25 cellular contexts compared by ENCODE assay signal in genomic region chr5:76489877-76490688, GRCh38.
A peak's percentile ranks its signal among the peaks of the same experiment; 100 is the strongest.
DNase-seq lines count a peak whose midpoint lies in the region; ATAC-seq and TF ChIP-seq lines count a peak whose summit lies in the region.
"Had no signal": no experiment of that assay in that cellular context is flagged by ENCODE, and none has a peak within 500 bp of the region (broad histone marks: within the 10 kb centered on the region; RNA-seq: fewer than 3 reads in every experiment).

No MANE protein-coding gene starts in this region.

- H3K4me1 Mint-ChIP-seq in Caco-2 (ENCODE audit: low read depth, unreplicated experiment) (peaks cover 41% of the 10 kb centered on the region), endodermal cell (peaks cover 38% of the 10 kb centered on the region), natural killer cell (peaks cover 71 to 76% of the 10 kb centered on the region in 2 donors)

- H3K36me3 Mint-ChIP-seq in Caco-2 (ENCODE audit: insufficient read depth, unreplicated experiment) (peaks cover 11% of the 10 kb centered on the region), endodermal cell (ENCODE audit: low read depth) (no peaks in the 10 kb centered on the region), natural killer cell (no peaks in the 10 kb centered on the region)

- TF ChIP-seq CTCF in Caco-2 (IDR thresholded peaks at IDR 0.05; ENCODE audit: insufficient read depth in 1 of 2, low read depth in 1 of 2, low read length in 1 of 2, severe bottlenecking in 1 of 2, unreplicated experiment in 1 of 2): no peak
- TF ChIP-seq CTCF in endodermal cell (conservative IDR thresholded peaks at IDR 0.05): no peak
- TF ChIP-seq CTCF in natural killer cell (IDR thresholded peaks at IDR 0.05): no peak

- no peaks in the 10 kb centered on the region; the same call in 1 of the 2 replicates for H3K9me3 ChIP-seq in Caco-2
- no peaks in the 10 kb centered on the region for H3K9me3 ChIP-seq in NT2/D1 (ENCODE audit: insufficient read depth, low read length)
- no peaks in the 10 kb centered on the region for H3K9me3 ChIP-seq in endodermal cell (ENCODE audit: control insufficient read depth, low read length)
- H3K9me3 ChIP-seq: BLaER1, heart right ventricle, lower lobe of right lung had no signal

- H3K4me3 Mint-ChIP-seq in Caco-2 (ENCODE audit: unreplicated experiment) (no peak overlapping the region), endodermal cell (no peak overlapping the region), natural killer cell (no peak overlapping the region)

- CTCF ChIA-PET in Caco-2 (lab: Charles Lee): no interaction called here

- H3K27ac ChIP-seq in endodermal cell (ENCODE audit: low read depth, low read length): peak overlapping the region; percentile 58
- H3K27ac ChIP-seq: BLaER1, brain microvascular endothelial cell, heart right ventricle, lower lobe of right lung had no signal

- H3K9me3 Mint-ChIP-seq in Caco-2 (ENCODE audit: unreplicated experiment) (no peaks in the 10 kb centered on the region), endodermal cell (no peaks in the 10 kb centered on the region), natural killer cell (no peaks in the 10 kb centered on the region)
- H3K9me3 Mint-ChIP-seq: activated T-helper 2 cell treated with anti-CD3 and anti-CD28 coated beads, Interferon-gamma antibody, Interleukin-2, Interleukin-4, amounts not matched to agents 10 μg/mL and 5 μg/mL and 100 μg/mL, durations not matched to agents 14 hours and 24 hours and 36 hours had no signal

- H3K9ac ChIP-seq in NT2/D1 (ENCODE audit: insufficient read length, low read depth) (no peak overlapping the region), endodermal cell (ENCODE audit: extremely low read depth, low read length, poor library complexity, severe bottlenecking) (no peak overlapping the region)
- H3K9ac ChIP-seq: BLaER1 had no signal

- peaks cover 47% of the 10 kb centered on the region for H3K4me1 ChIP-seq in Caco-2
- H3K4me1 ChIP-seq in NT2/D1 (ENCODE audit: insufficient read depth, insufficient read length): peaks cover 7% of the 10 kb centered on the region
- peaks cover 3% of the 10 kb centered on the region for H3K4me1 ChIP-seq in endodermal cell (ENCODE audit: control insufficient read depth, insufficient read depth, low read length)
- H3K4me1 ChIP-seq: BLaER1, heart right ventricle, lower lobe of right lung had no signal

- no peaks in the 10 kb centered on the region for H3K27me3 Mint-ChIP-seq in Caco-2 (ENCODE audit: insufficient read depth, unreplicated experiment)
- H3K27me3 Mint-ChIP-seq in endodermal cell (ENCODE audit: insufficient read depth): peaks cover 20% of the 10 kb centered on the region
- H3K27me3 Mint-ChIP-seq in natural killer cell (ENCODE audit: low read depth in 2 of 2): no peaks in the 10 kb centered on the region

- ATAC-seq in natural killer cell (no peak), HG03439 (IDR thresholded peaks at IDR 0.05; ENCODE audit: unreplicated experiment) (no peak)
- ATAC-seq: GM12878, HCT116, heart right ventricle, K562, lower lobe of right lung had no signal

- POLR2A ChIA-PET in Caco-2 (lab: Charles Lee): no interaction called here

- H3K27me3 ChIP-seq in Caco-2 (replicated peaks; ENCODE audit: control insufficient read depth, insufficient read depth, low read length) (no peaks in the 10 kb centered on the region), NT2/D1 (ENCODE audit: insufficient read depth, insufficient read length) (no peaks in the 10 kb centered on the region), endodermal cell (ENCODE audit: control insufficient read depth, insufficient read depth, low read length, poor library complexity, severe bottlenecking) (no peaks in the 10 kb centered on the region)
- H3K27me3 ChIP-seq: BLaER1, brain microvascular endothelial cell had no signal

- intact Hi-C loops in Caco-2 (cut with micrococcal nuclease; ENCODE audit: unreplicated experiment) (no loop called here), natural killer cell (cut with micrococcal nuclease) (no loop called here)

- H3K4me3 ChIP-seq in Caco-2 (ENCODE audit: low read depth, low read length): no peak overlapping the region
- H3K4me3 ChIP-seq in NT2/D1 (ENCODE audit: insufficient read length, low read depth): no peak overlapping the region
- no peak overlapping the region for H3K4me3 ChIP-seq in endodermal cell (ENCODE audit: low read length)
- H3K4me3 ChIP-seq: BLaER1, GM12878, heart right ventricle, K562, lower lobe of right lung had no signal

- DNase-seq in Caco-2 (no peak), NT2/D1 (ENCODE audit: low read depth, low spot score) (peak; percentile 44), endodermal cell (no peak), natural killer cell (no peak), amygdala (lab: John Stamatoyannopoulos, UW) (no peak), mucosa of gallbladder (ENCODE audit: low spot score) (no peak), A172 (ENCODE audit: low spot score) (no peak)
- DNase-seq: activated CD4-positive, alpha-beta T cell treated with anti-CD3 and anti-CD28 coated beads, Interleukin-2, amount 50 U/mL, for 4 hours; brain microvascular endothelial cell; effector memory CD4-positive, alpha-beta T cell; foreskin fibroblast; heart right ventricle; islet precursor cell; lower lobe of right lung; NCI-H1105 treated with DMSO at 0.1 percent for 48 hours; NCI-H2029; NCI-H345; NCI-H774; stimulated activated CD4-positive, alpha-beta T cell treated with anti-CD3 and anti-CD28 coated beads, Interleukin-1b, Interleukin-23, amount 100 ng/mL, for 48 hours had no signal

- H3K36me3 ChIP-seq in Caco-2 (ENCODE audit: control insufficient read depth, insufficient read depth, low read length) (no peaks in the 10 kb centered on the region), NT2/D1 (ENCODE audit: insufficient read depth, insufficient read length, low read length) (no peaks in the 10 kb centered on the region), endodermal cell (ENCODE audit: control insufficient read depth, insufficient read depth, low read length) (no peaks in the 10 kb centered on the region)
- H3K36me3 ChIP-seq: brain microvascular endothelial cell, heart right ventricle, lower lobe of right lung had no signal

- H3K27ac Mint-ChIP-seq in Caco-2 (ENCODE audit: unreplicated experiment) (peak overlapping the region; percentile 66), endodermal cell (peak overlapping the region; percentile 71), natural killer cell (peak overlapping the region; percentile 56 to 82)
- H3K27ac Mint-ChIP-seq: activated T-helper 2 cell treated with anti-CD3 and anti-CD28 coated beads, Interferon-gamma antibody, Interleukin-2, Interleukin-4, amounts not matched to agents 10 μg/mL and 5 μg/mL and 100 μg/mL, durations not matched to agents 14 hours and 24 hours and 36 hours had no signal

- 54 to 71% methylated on average over 5 to 6 of the region's 7 CpGs for WGBS in endodermal cell (ENCODE audit: insufficient coverage in 1 of 2, insufficient read length in 1 of 2), 2 experiments

- BruUV-seq in Caco-2 (replicated peaks; lab: Mats Ljungman, UMichigan): no TSS peak
